Comparison of ENCODE assay signal across 26 cellular contexts in the genomic region with DNA sequence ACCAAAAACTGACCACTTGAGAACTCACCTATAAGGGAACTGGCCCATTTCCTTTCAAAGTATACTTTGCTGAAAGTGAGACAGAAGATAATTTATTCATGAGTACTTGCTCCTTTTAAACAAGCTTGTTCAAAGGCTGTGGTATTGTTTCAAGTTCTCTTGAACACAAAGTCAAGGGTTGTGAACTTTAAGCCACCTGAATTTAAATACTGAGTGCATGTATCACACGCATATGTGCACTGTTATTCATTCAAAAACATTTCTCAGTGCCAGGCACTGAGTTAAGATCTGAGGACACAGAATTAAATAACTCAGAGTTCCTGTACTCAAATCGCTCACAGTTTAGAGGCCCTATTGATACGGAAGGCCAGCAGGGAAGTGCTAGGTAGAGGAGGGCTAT. TPM values are rescaled to one million over a fixed set of nuclear protein-coding genes. Genes with fewer than 3 reads are reported as not detected.
DNase-seq lines count a peak whose midpoint lies in the region; ATAC-seq lines count a peak whose summit lies in the region.
"Had no signal": no experiment of that assay in that cellular context is flagged by ENCODE, and none has a peak within 500 bp of the region (broad histone marks: within the 10 kb centered on the region; RNA-seq: fewer than 3 reads in every experiment).

No MANE protein-coding gene starts in this region.

- peak overlapping the region; percentile 69 for H3K27ac Mint-ChIP-seq in activated CD4-positive, alpha-beta memory T cell treated with anti-CD3 and anti-CD28 coated beads for 36 hours
- no peak overlapping the region for H3K27ac Mint-ChIP-seq in activated CD4-positive, alpha-beta memory T cell treated with anti-CD3 and anti-CD28 coated beads, Interleukin-2, amount 10 ng/mL, durations not matched to agents 7 days and 5 days
- H3K27ac Mint-ChIP-seq in CD8-positive, alpha-beta memory T cell = peak overlapping the region in 7 of 8 donors; percentile 4 to 45 (median 34)
- peak overlapping the region; percentile 86 for H3K27ac Mint-ChIP-seq in activated naive CD8-positive, alpha-beta T cell treated with anti-CD3 and anti-CD28 coated beads for 36 hours
- H3K27ac Mint-ChIP-seq: activated CD8-positive, alpha-beta memory T cell treated with anti-CD3 and anti-CD28 coated beads, Interleukin-2, amount 10 ng/mL, durations not matched to agents 7 days and 5 days; B cell had no signal

- H3K9me3 Mint-ChIP-seq in activated CD4-positive, alpha-beta memory T cell treated with anti-CD3 and anti-CD28 coated beads for 36 hours = no peaks in the 10 kb centered on the region
- H3K9me3 Mint-ChIP-seq in activated CD4-positive, alpha-beta memory T cell treated with anti-CD3 and anti-CD28 coated beads, Interleukin-2, amount 10 ng/mL, durations not matched to agents 7 days and 5 days = no peaks in the 10 kb centered on the region
- no peaks in the 10 kb centered on the region for H3K9me3 Mint-ChIP-seq in CD8-positive, alpha-beta memory T cell
- no peaks in the 10 kb centered on the region for H3K9me3 Mint-ChIP-seq in activated naive CD8-positive, alpha-beta T cell treated with anti-CD3 and anti-CD28 coated beads for 36 hours

- intact Hi-C loops in activated CD4-positive, alpha-beta memory T cell treated with anti-CD3 and anti-CD28 coated beads for 36 hours (cut with micrococcal nuclease) = loop anchor here (5.0 kb wide), 2 partner anchors 134 to 239 kb away; partner anchors contain the start of gene PYROXD1

- CTCF ChIA-PET in activated CD4-positive, alpha-beta memory T cell treated with anti-CD3 and anti-CD28 coated beads for 36 hours (lab: Charles Lee) = interaction anchor here (1.4 kb wide), 1 partner anchor 109 kb away, joined by 3 read pairs; no protein-coding TSS in a partner anchor
- CTCF ChIA-PET in activated CD4-positive, alpha-beta memory T cell treated with anti-CD3 and anti-CD28 coated beads, Interleukin-2, amount 10 ng/mL, durations not matched to agents 7 days and 5 days (lab: Charles Lee) = interaction anchor here (1.1 kb wide), 1 partner anchor 16 kb away, joined by 3 read pairs; no protein-coding TSS in a partner anchor
- CTCF ChIA-PET in CD8-positive, alpha-beta memory T cell (lab: Charles Lee) = interaction anchor here (1.0 to 7.2 kb wide), 3 partner anchors 19 to 68 kb away, joined by 5 to 45 read pairs (median 8); partner anchors contain the start of gene LDHB

- H3K4me1 ChIP-seq in CD8-positive, alpha-beta memory T cell (ENCODE audit: insufficient read depth, low read length) = peaks cover 53% of the 10 kb centered on the region
- H3K4me1 ChIP-seq: breast epithelium, psoas muscle had no signal

- no peak overlapping the region for H3K27ac ChIP-seq in CD8-positive, alpha-beta memory T cell (ENCODE audit: low read depth, low read length)
- H3K27ac ChIP-seq: breast epithelium, psoas muscle, thyroid gland had no signal

- peak overlapping the region; percentile 48 for H3K4me3 ChIP-seq in CD8-positive, alpha-beta memory T cell (ENCODE audit: low read length)
- H3K4me3 ChIP-seq: breast epithelium, psoas muscle, thyroid gland had no signal

- H3K36me3 ChIP-seq in CD8-positive, alpha-beta memory T cell (ENCODE audit: insufficient read depth, low read length) = no peaks in the 10 kb centered on the region
- H3K36me3 ChIP-seq: breast epithelium, thyroid gland had no signal

- no peaks in the 10 kb centered on the region for H3K27me3 Mint-ChIP-seq in activated CD4-positive, alpha-beta memory T cell treated with anti-CD3 and anti-CD28 coated beads for 36 hours
- no peaks in the 10 kb centered on the region for H3K27me3 Mint-ChIP-seq in activated CD4-positive, alpha-beta memory T cell treated with anti-CD3 and anti-CD28 coated beads, Interleukin-2, amount 10 ng/mL, durations not matched to agents 7 days and 5 days
- H3K27me3 Mint-ChIP-seq in CD8-positive, alpha-beta memory T cell = peaks cover 2 to 5% of the 10 kb centered on the region in 2 donors
- no peaks in the 10 kb centered on the region for H3K27me3 Mint-ChIP-seq in activated naive CD8-positive, alpha-beta T cell treated with anti-CD3 and anti-CD28 coated beads for 36 hours
- H3K27me3 Mint-ChIP-seq: activated CD8-positive, alpha-beta memory T cell treated with anti-CD3 and anti-CD28 coated beads, Interleukin-2, amount 10 ng/mL, durations not matched to agents 7 days and 5 days had no signal

- no peaks in the 10 kb centered on the region for H3K36me3 Mint-ChIP-seq in activated CD4-positive, alpha-beta memory T cell treated with anti-CD3 and anti-CD28 coated beads for 36 hours
- H3K36me3 Mint-ChIP-seq in activated CD4-positive, alpha-beta memory T cell treated with anti-CD3 and anti-CD28 coated beads, Interleukin-2, amount 10 ng/mL, durations not matched to agents 7 days and 5 days (ENCODE audit: low read depth) = no peaks in the 10 kb centered on the region
- no peaks in the 10 kb centered on the region for H3K36me3 Mint-ChIP-seq in CD8-positive, alpha-beta memory T cell
- H3K36me3 Mint-ChIP-seq in activated naive CD8-positive, alpha-beta T cell treated with anti-CD3 and anti-CD28 coated beads for 36 hours = no peaks in the 10 kb centered on the region
- H3K36me3 Mint-ChIP-seq: activated CD8-positive, alpha-beta memory T cell treated with anti-CD3 and anti-CD28 coated beads, Interleukin-2, amount 10 ng/mL, durations not matched to agents 7 days and 5 days had no signal

- no peaks in the 10 kb centered on the region for H3K9me3 ChIP-seq in CD8-positive, alpha-beta memory T cell (ENCODE audit: low read length)
- H3K9me3 ChIP-seq: breast epithelium, Caco-2, psoas muscle, thyroid gland had no signal

- DNase-seq in activated CD4-positive, alpha-beta memory T cell treated with anti-CD3 and anti-CD28 coated beads for 36 hours = no peak
- no peak for DNase-seq in activated CD4-positive, alpha-beta memory T cell treated with anti-CD3 and anti-CD28 coated beads, Interleukin-2, amount 10 ng/mL, durations not matched to agents 7 days and 5 days
- DNase-seq in CD8-positive, alpha-beta memory T cell = peak in 1 of 5 donors; percentile 60
- no peak for DNase-seq in activated naive CD8-positive, alpha-beta T cell treated with anti-CD3 and anti-CD28 coated beads for 36 hours
- DNase-seq in renal cortical epithelial cell (ENCODE audit: low read depth) = peak; percentile 83
- no peak for DNase-seq in stimulated activated CD4-positive, alpha-beta T cell treated with anti-CD3 and anti-CD28 coated beads, Interleukin-2, amount 100 ng/mL, for 48 hours
- DNase-seq in nucleus accumbens (lab: John Stamatoyannopoulos, UW) = no peak
- DNase-seq: activated CD4-positive, alpha-beta T cell treated with anti-CD3 and anti-CD28 coated beads for 1 hour; activated CD8-positive, alpha-beta memory T cell treated with anti-CD3 and anti-CD28 coated beads, Interleukin-2, amount 10 ng/mL, durations not matched to agents 7 days and 5 days; activated effector memory CD4-positive, alpha-beta T cell treated with Interleukin-2 at 50 U/mL for 16 hours; Caco-2; effector CD4-positive, alpha-beta T cell; KBM-7; MM.1S; NCI-H2107; NCI-H446 treated with DMSO at 0.1 percent for 48 hours; occipital lobe; OCI-M1; psoas muscle; stimulated activated naive CD4-positive, alpha-beta T cell treated with Interleukin-2 at 50 U/mL for 16 hours; thyroid gland had no signal

- H3K4me1 Mint-ChIP-seq in activated CD4-positive, alpha-beta memory T cell treated with anti-CD3 and anti-CD28 coated beads for 36 hours (ENCODE audit: low read depth) = peaks cover 48% of the 10 kb centered on the region
- H3K4me1 Mint-ChIP-seq in activated CD4-positive, alpha-beta memory T cell treated with anti-CD3 and anti-CD28 coated beads, Interleukin-2, amount 10 ng/mL, durations not matched to agents 7 days and 5 days = peaks cover 34% of the 10 kb centered on the region
- H3K4me1 Mint-ChIP-seq in CD8-positive, alpha-beta memory T cell = peaks cover 29 to 48% (median 46%) of the 10 kb centered on the region in 3 donors
- peaks cover 42% of the 10 kb centered on the region for H3K4me1 Mint-ChIP-seq in activated naive CD8-positive, alpha-beta T cell treated with anti-CD3 and anti-CD28 coated beads for 36 hours
- H3K4me1 Mint-ChIP-seq: B cell had no signal

- no peaks in the 10 kb centered on the region for H3K27me3 ChIP-seq in CD8-positive, alpha-beta memory T cell (ENCODE audit: insufficient read depth, low read length, poor library complexity, severe bottlenecking)
- H3K27me3 ChIP-seq: breast epithelium, thyroid gland had no signal

- ATAC-seq in HG02588 (IDR thresholded peaks at IDR 0.05; ENCODE audit: unreplicated experiment) = no peak
- ATAC-seq: activated CD8-positive, alpha-beta memory T cell treated with anti-CD3 and anti-CD28 coated beads, Interleukin-2, amount 10 ng/mL, durations not matched to agents 7 days and 5 days; HCT116; left lobe of liver; psoas muscle had no signal

- POLR2A ChIA-PET in activated CD4-positive, alpha-beta memory T cell treated with anti-CD3 and anti-CD28 coated beads for 36 hours (lab: Charles Lee) = interaction anchor here (1.0 to 6.0 kb wide), 3 partner anchors 19 to 239 kb away, joined by 3 to 28 read pairs (median 3); partner anchors contain the start of genes LDHB and PYROXD1
- POLR2A ChIA-PET in activated CD4-positive, alpha-beta memory T cell treated with anti-CD3 and anti-CD28 coated beads, Interleukin-2, amount 10 ng/mL, durations not matched to agents 7 days and 5 days (lab: Charles Lee) = interaction anchor here (0.5 to 1.7 kb wide), 2 partner anchors 19 to 758 kb away, joined by 3 to 11 read pairs; partner anchors contain the start of gene LDHB
- POLR2A ChIA-PET in CD8-positive, alpha-beta memory T cell (lab: Charles Lee) = interaction anchor here (3.4 kb wide), 1 partner anchor 19 kb away, joined by 32 read pairs; the partner anchor contains the start of gene LDHB

- peak overlapping the region; percentile 24 for H3K4me3 Mint-ChIP-seq in activated CD4-positive, alpha-beta memory T cell treated with anti-CD3 and anti-CD28 coated beads for 36 hours
- no peak overlapping the region for H3K4me3 Mint-ChIP-seq in activated CD4-positive, alpha-beta memory T cell treated with anti-CD3 and anti-CD28 coated beads, Interleukin-2, amount 10 ng/mL, durations not matched to agents 7 days and 5 days
- H3K4me3 Mint-ChIP-seq in CD8-positive, alpha-beta memory T cell = peak overlapping the region; percentile 7 to 68 (median 42)
- H3K4me3 Mint-ChIP-seq in activated naive CD8-positive, alpha-beta T cell treated with anti-CD3 and anti-CD28 coated beads for 36 hours = peak overlapping the region; percentile 26
- H3K4me3 Mint-ChIP-seq: activated CD8-positive, alpha-beta memory T cell treated with anti-CD3 and anti-CD28 coated beads, Interleukin-2, amount 10 ng/mL, durations not matched to agents 7 days and 5 days; B cell had no signal

RNA-seq across cellular contexts. Expression of gene LDHB, which starts 19.1 kb away (rescaled TPM):
- 1,000 to 10,000 TPM; 1,684 to 1,884 TPM for total RNA-seq in activated CD4-positive, alpha-beta memory T cell treated with anti-CD3 and anti-CD28 coated beads for 36 hours
- total RNA-seq in activated CD4-positive, alpha-beta memory T cell treated with anti-CD3 and anti-CD28 coated beads, Interleukin-2, amount 10 ng/mL, durations not matched to agents 7 days and 5 days = 100 to 1,000 TPM; 955 to 985 TPM
- total RNA-seq in CD8-positive, alpha-beta memory T cell = 1,000 to 10,000 TPM; 1,700 to 1,721 TPM
- 1,224 TPM for polyA plus RNA-seq in CD8-positive, alpha-beta memory T cell
- total RNA-seq in activated naive CD8-positive, alpha-beta T cell treated with anti-CD3 and anti-CD28 coated beads for 36 hours = 1,000 to 10,000 TPM; 1,947 to 1,996 TPM
- total RNA-seq in renal cortical epithelial cell = 902 and 2,308 TPM in 2 replicates
